12 cellular contexts compared by ENCODE assay signal in the genomic region with DNA sequence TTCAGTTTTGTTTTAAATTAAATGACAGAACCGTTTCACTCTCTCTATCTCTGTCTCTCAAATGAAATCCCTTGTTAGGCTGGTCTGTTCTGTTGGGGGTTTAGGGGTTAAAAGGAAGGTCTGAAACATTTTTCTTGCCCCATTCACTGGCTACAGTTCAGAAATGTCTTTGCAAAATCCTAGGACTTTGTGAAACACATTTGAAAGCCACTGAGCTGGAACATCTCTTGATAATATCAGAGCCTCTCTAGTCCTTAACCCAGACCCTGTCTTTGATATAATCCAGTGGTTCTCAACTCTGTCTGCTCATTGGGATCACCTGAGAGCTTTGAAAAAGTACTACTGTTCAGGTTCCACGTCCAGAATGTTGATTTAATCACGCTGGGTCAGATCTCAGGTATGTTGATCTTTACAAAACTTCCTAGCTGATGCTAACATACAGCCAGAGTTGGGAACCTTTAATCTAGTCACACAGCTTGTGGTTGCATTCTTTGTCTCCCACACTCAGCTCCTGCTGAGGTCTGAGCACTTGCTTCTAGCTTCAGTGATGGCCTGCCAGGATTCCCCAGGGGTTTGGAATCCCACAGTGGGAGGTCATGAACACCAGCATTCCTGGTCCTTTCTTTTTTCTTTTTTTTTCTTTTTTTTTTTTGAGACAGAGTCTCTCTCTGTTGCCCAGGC.
A peak's percentile ranks its signal among the peaks of the same experiment; 100 is the strongest.
DNase-seq lines count a peak whose midpoint lies in the region; ATAC-seq, FAIRE-seq and TF ChIP-seq lines count a peak whose summit lies in the region.
"Had no signal": no experiment of that assay in that cellular context is flagged by ENCODE, and none has a peak within 500 bp of the region (broad histone marks: within the 10 kb centered on the region; RNA-seq: fewer than 3 reads in every experiment).

No MANE protein-coding gene starts in this region.

- no peak for ATAC-seq in HG02973 (IDR thresholded peaks at IDR 0.05; ENCODE audit: unreplicated experiment)
- no peak for ATAC-seq in GM18502 (IDR thresholded peaks at IDR 0.05; ENCODE audit: poor library complexity, unreplicated experiment)

- TF ChIP-seq CTCF in fibroblast of villous mesenchyme (IDR thresholded peaks at IDR 0.05; ENCODE audit: insufficient read depth, low read depth, low read length) (no peak), GM13977 (IDR thresholded peaks at IDR 0.05; ENCODE audit: extremely low read depth, insufficient read depth, missing control alignments) (no peak)

- in situ Hi-C loops in GM13977 (cut with MboI; ENCODE audit: low pct_unique_long_range_greater_than_20kb, low sequenced_read_pairs, unreplicated experiment), result no loop called here

- DNase-seq in GM04503 (ENCODE audit: low read depth) (peak; percentile 36), RCC 7860 (ENCODE audit: low spot score) (peak; percentile 83), fibroblast of villous mesenchyme (ENCODE audit: low read depth) (peak; percentile 7), renal cortical epithelial cell (ENCODE audit: low read depth) (peak; percentile 92), GM13977 (ENCODE audit: low spot score) (no peak), middle frontal gyrus (ENCODE audit: extremely low spot score, low spot score) (no peak)
- DNase-seq: activated CD8-positive, alpha-beta memory T cell treated with anti-CD3 and anti-CD28 coated beads for 24 hours; DMS53; NCI-H774 had no signal

- FAIRE-seq in RCC 7860 (lab: Jason Lieb, UNC), result peak; percentile 89

- no peak overlapping the region for H3K4me3 ChIP-seq in fibroblast of villous mesenchyme (ENCODE audit: low read depth, low read length)
- H3K4me3 ChIP-seq: lung had no signal

Comparison
In these comparisons a context has a peak if more than half of its experiments do, and no peak if none do; other contexts are left out.
1. DNase-seq: peak in GM04503 (single experiment), RCC 7860 (single experiment), fibroblast of villous mesenchyme (single experiment) and renal cortical epithelial cell (single experiment); none in GM13977 (single experiment) and middle frontal gyrus (single experiment).